ENCODE assay signal across 13 cellular contexts in the genomic region with DNA sequence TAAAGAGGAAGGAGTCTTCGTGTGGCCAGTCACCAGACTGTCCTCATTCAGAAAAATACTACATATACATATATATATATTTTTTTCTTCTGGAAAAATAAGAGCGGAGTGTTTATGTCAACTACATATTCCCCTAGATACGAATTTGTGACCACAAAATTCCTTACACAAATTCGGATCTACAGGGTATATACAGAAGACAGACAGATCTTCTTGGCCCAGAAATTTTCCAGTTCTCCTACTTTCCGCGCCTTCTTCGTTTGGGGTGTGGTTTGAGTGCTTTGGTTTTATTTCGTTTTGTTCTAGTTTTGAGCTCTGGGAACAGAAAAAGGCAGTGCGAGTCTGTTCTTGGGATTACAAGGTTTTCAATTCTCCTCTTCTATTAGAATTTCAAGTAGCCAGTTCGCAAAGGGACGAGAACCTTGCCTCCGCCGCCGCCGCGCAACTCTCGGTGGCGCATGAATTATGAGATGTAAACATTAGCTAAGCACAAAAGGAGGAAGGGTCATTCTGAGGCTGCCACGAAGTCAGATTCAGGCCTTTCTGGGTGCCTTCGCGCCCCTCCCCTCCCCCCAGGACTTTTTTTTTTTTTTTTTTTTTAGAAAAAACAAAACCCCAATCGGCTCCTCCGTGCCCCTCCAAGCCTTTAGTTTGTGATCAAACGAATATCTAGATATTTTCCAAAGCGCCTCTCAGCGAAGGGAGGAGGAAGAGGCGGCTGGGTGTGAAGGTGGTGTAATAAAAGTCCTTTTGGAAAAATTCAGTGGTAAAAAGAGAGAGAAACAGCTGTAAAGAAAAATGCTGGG. TPM values are rescaled to one million over a fixed set of nuclear protein-coding genes. Genes with fewer than 3 reads are reported as not detected.
A peak's percentile ranks its signal among the peaks of the same experiment; 100 is the strongest.
DNase-seq lines count a peak whose midpoint lies in the region; TF ChIP-seq lines count a peak whose summit lies in the region.
"Had no signal": no experiment of that assay in that cellular context is flagged by ENCODE, and none has a peak within 500 bp of the region (broad histone marks: within the 10 kb centered on the region; RNA-seq: fewer than 3 reads in every experiment).

No MANE protein-coding gene starts in this region.

- peak overlapping the region; percentile 75 to 83 for H3K27ac ChIP-seq in mucosa of rectum (ENCODE audit: low read depth in 2 of 2, low read length in 2 of 2)

- H3K36me3 ChIP-seq in mucosa of rectum (ENCODE audit: control insufficient read depth in 2 of 2, insufficient read depth in 2 of 2, low read length in 2 of 2) = peaks cover 0 to 3% of the 10 kb centered on the region in 2 donors
- H3K36me3 ChIP-seq in H7 (replicated peaks; ENCODE audit: control insufficient read depth, insufficient read depth, low read length) = no peaks in the 10 kb centered on the region

- peak overlapping the region; percentile 82 for H3K4me3 ChIP-seq in AG10803 (ENCODE audit: low read length)
- H3K4me3 ChIP-seq in astrocyte of the spinal cord (ENCODE audit: low read depth, low read length) = peak overlapping the region; percentile 77
- H3K4me3 ChIP-seq in mucosa of rectum (ENCODE audit: low read length in 2 of 2) = peak overlapping the region; percentile 4 to 69
- no peak overlapping the region for H3K4me3 ChIP-seq in H7 (ENCODE audit: insufficient read depth, low read depth, low read length)

- TF ChIP-seq CTCF in AG10803 (conservative IDR thresholded peaks at IDR 0.05; ENCODE audit: low read length) = no peak
- TF ChIP-seq CTCF in astrocyte of the spinal cord (IDR thresholded peaks at IDR 0.05; ENCODE audit: low read depth, low read length) = no peak

- CTCF ChIA-PET in HEK293T (lab: Yijun Ruan, JAX) = interaction anchor here (0.6 kb wide), 2 partner anchors 24 to 87 kb away, joined by 3 read pairs; no protein-coding TSS in a partner anchor

- DNase-seq in AG10803 (ENCODE audit: low read depth) (no peak), HEK293T (ENCODE audit: extremely low spot score) (no peak), astrocyte of the spinal cord (ENCODE audit: low read depth, low spot score) (peak; percentile 81), NCI-H146 (lab: John Stamatoyannopoulos, UW) (no peak), globus pallidus (ENCODE audit: low spot score) (no peak), COR-L47 (lab: John Stamatoyannopoulos, UW) (no peak), H7 (no peak)
- DNase-seq: anterior cingulate cortex; DMS153; NCI-H2081 treated with DMSO at 0.1 percent for 48 hours; stimulated activated CD4-positive, alpha-beta T cell treated with anti-CD3 and anti-CD28 coated beads, Interleukin-15, amount 100 ng/mL, for 24 hours; SW 1271 had no signal

- POLR2A ChIA-PET in HEK293T (lab: Yijun Ruan, JAX) = no interaction called here

- no peaks in the 10 kb centered on the region for H3K9me3 ChIP-seq in mucosa of rectum (ENCODE audit: control insufficient read depth in 2 of 2, low read length in 2 of 2)

- H3K27me3 ChIP-seq in mucosa of rectum (ENCODE audit: control insufficient read depth in 2 of 2, insufficient read depth in 2 of 2, low read length in 2 of 2) (peaks cover 2 to 4% of the 10 kb centered on the region in 2 donors), H7 (ENCODE audit: control insufficient read depth, insufficient read depth, low read length) (peaks cover 99% of the 10 kb centered on the region)

- in situ Hi-C loops in astrocyte of the spinal cord (cut with HindIII; ENCODE audit: low sequenced_read_pairs) = no loop called here

- peaks cover 48% of the 10 kb centered on the region in 2 donors for H3K4me1 ChIP-seq in mucosa of rectum (ENCODE audit: control insufficient read depth in 2 of 2, insufficient read depth in 2 of 2, low read length in 2 of 2)

- H3K9ac ChIP-seq in mucosa of rectum (ENCODE audit: low read depth in 1 of 2, low read length in 2 of 2) = peak overlapping the region; percentile 41

TF ChIP-seq in HEK293T, 16 proteins besides CTCF, POLR2A, EP300 and RAD21:
- TF ChIP-seq L3MBTL2 (conservative IDR thresholded peaks at IDR 0.05) (0 out of 2 replicates have a peak, but pooled peaks have one; percentile 29), BHLHE40 (IDR thresholded peaks at IDR 0.05; ENCODE audit: borderline replicate concordance) (no peak)
- TF ChIP-seq, protein P1, sequence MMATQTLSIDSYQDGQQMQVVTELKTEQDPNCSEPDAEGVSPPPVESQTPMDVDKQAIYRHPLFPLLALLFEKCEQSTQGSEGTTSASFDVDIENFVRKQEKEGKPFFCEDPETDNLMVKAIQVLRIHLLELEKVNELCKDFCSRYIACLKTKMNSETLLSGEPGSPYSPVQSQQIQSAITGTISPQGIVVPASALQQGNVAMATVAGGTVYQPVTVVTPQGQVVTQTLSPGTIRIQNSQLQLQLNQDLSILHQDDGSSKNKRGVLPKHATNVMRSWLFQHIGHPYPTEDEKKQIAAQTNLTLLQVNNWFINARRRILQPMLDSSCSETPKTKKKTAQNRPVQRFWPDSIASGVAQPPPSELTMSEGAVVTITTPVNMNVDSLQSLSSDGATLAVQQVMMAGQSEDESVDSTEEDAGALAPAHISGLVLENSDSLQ (IDR thresholded peaks at IDR 0.05) = peak; percentile 70

RNA-seq across cellular contexts. Expression of a gene that starts 1.8 kb away (rescaled TPM):
- 0.03 TPM in 1 of 2 replicates, not detected in the other for total RNA-seq in H7 (2014; rRNA removed; shearing (Covaris generic))

RNA-seq across cellular contexts. Expression of a gene that starts 10.1 kb away (rescaled TPM):
- 4.5 and 6.8 TPM in 2 replicates for total RNA-seq in H7 (2014; rRNA removed; shearing (Covaris generic))

RNA-seq across cellular contexts. Expression of a gene that starts 13.6 kb away (rescaled TPM):
- not detected in 2 replicates for total RNA-seq in H7 (2014; rRNA removed; shearing (Covaris generic))

RNA-seq across cellular contexts. Expression of a gene that starts 24.8 kb away (rescaled TPM):
- not detected in 2 replicates for total RNA-seq in H7 (2014; rRNA removed; shearing (Covaris generic))

RNA-seq across cellular contexts. Expression of a gene that starts 30.9 kb away (rescaled TPM):
- 0.45 TPM in 1 of 2 replicates, not detected in the other for total RNA-seq in H7 (2014; rRNA removed; shearing (Covaris generic))
